Comparison of ENCODE assay signal across 23 cellular contexts in genomic region chr4:62940229-62940628, GRCh38.
"Had no signal": no experiment of that assay in that cellular context is flagged by ENCODE, and none has a peak within 500 bp of the region (broad histone marks: within the 10 kb centered on the region; RNA-seq: fewer than 3 reads in every experiment).

No MANE protein-coding gene starts in this region.

- H3K9me3 ChIP-seq: right atrium auricular region, suprapubic skin, thyroid gland, upper lobe of left lung, uterus had no signal

- H3K27ac Mint-ChIP-seq: endodermal cell, mesothelial cell of epicardium, natural killer cell had no signal

- FAIRE-seq: endothelial cell of umbilical vein, islet of Langerhans, small intestine had no signal

- H3K36me3 ChIP-seq: right atrium auricular region, suprapubic skin, thyroid gland, upper lobe of left lung, uterus had no signal

- DNase-seq: effector CD4-positive, alpha-beta T cell; endodermal cell; erythroblast; foreskin melanocyte; head of caudate nucleus; hypothalamus; mammary epithelial cell; natural killer cell; posterior cingulate gyrus; small intestine; stimulated activated CD4-positive, alpha-beta T cell treated with anti-CD3 and anti-CD28 coated beads, Interleukin-12 subunit alpha, Interleukin-12 subunit beta, amount 100 ng/mL, for 4 hours; stimulated activated naive CD8-positive, alpha-beta T cell treated with anti-CD3 and anti-CD28 coated beads, Interleukin-15, Interleukin-2, amounts not matched to agents 100 U/mL and 50 U/mL, for 24 hours; thyroid gland; upper lobe of left lung; uterus had no signal

- H3K36me3 Mint-ChIP-seq: mesothelial cell of epicardium had no signal

- H3K4me1 ChIP-seq: right atrium auricular region, suprapubic skin, thyroid gland, upper lobe of left lung, uterus had no signal

- H3K4me3 Mint-ChIP-seq: endodermal cell, mesothelial cell of epicardium, natural killer cell, neural crest cell had no signal

- ATAC-seq: left lobe of liver; natural killer cell; stimulated activated naive CD8-positive, alpha-beta T cell treated with anti-CD3 and anti-CD28 coated beads, Interleukin-15, Interleukin-2, amounts not matched to agents 100 U/mL and 50 U/mL, for 24 hours had no signal

- H3K27ac ChIP-seq: coronary artery, right atrium auricular region, suprapubic skin, thyroid gland, upper lobe of left lung, uterus had no signal

- H3K4me3 ChIP-seq: coronary artery, right atrium auricular region, suprapubic skin, thyroid gland, upper lobe of left lung, uterus had no signal

- H3K4me1 Mint-ChIP-seq: mesothelial cell of epicardium, natural killer cell had no signal

- H3K27me3 ChIP-seq: right atrium auricular region, suprapubic skin, thyroid gland, upper lobe of left lung, uterus had no signal
